Comparison of ENCODE assay signal across 31 cellular contexts in the genomic region with DNA sequence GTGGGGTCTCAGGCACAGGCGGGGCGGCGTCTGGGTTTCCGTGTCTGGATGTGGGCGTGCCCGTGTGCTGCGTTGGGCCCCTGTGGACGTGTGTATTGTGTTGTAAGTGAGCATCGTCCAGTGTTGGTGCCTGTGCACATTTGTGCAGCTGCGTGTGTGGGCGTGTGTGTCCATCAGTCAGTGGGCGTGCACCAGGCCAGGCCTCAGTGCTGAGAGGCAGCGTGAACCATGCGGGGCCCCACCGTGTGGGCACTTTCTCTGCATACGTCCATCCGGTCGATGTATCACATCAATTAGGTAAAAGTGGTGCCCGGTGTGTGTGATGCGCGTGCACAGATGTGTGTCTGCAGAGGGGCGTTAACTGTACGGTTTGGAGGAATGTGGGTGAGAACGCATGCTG. TPM values are rescaled to one million over a fixed set of nuclear protein-coding genes. Genes with fewer than 3 reads are reported as not detected.
"Had no signal": no experiment of that assay in that cellular context is flagged by ENCODE, and none has a peak within 500 bp of the region (broad histone marks: within the 10 kb centered on the region; RNA-seq: fewer than 3 reads in every experiment).

No MANE protein-coding gene starts in this region.

- ATAC-seq: esophagus mucosa; gastrocnemius medialis; heart left ventricle; left lobe of liver; naive thymus-derived CD8-positive, alpha-beta T cell; psoas muscle; right cardiac atrium; stimulated activated naive B cell treated with anti-CD40 and anti-IgM and Interleukin-4, amounts not matched to agents 10 μg/mL and 1 μg/mL and 100 μg/mL, for 72 hours had no signal

- H3K36me3 ChIP-seq: gastrocnemius medialis, ovary, thoracic aorta had no signal

- H3K4me2 ChIP-seq: hepatocyte had no signal

- H3K79me2 ChIP-seq: hepatocyte had no signal

- H3K9me3 Mint-ChIP-seq: nephron progenitor cell; stimulated activated naive B cell treated with anti-CD40 and anti-IgM and Interleukin-4, amounts not matched to agents 10 μg/mL and 1 μg/mL and 100 μg/mL, for 72 hours; stimulated activated naive CD8-positive, alpha-beta T cell treated with anti-CD3 and anti-CD28 coated beads, Interleukin-15, Interleukin-2, amounts not matched to agents 100 ng/mL and 50 ng/mL, for 24 hours had no signal

- H3K27ac Mint-ChIP-seq: nephron progenitor cell; stimulated activated naive B cell treated with anti-CD40 and anti-IgM and Interleukin-4, amounts not matched to agents 10 μg/mL and 1 μg/mL and 100 μg/mL, for 72 hours; stimulated activated naive CD8-positive, alpha-beta T cell treated with anti-CD3 and anti-CD28 coated beads, Interleukin-15, Interleukin-2, amounts not matched to agents 100 ng/mL and 50 ng/mL, for 24 hours had no signal

- H3K9me3 ChIP-seq: gastrocnemius medialis, heart left ventricle, ovary, psoas muscle, thoracic aorta, tibial nerve, upper lobe of left lung had no signal

- H3K4me3 ChIP-seq: dorsolateral prefrontal cortex, gastrocnemius medialis, heart left ventricle, hepatocyte, ovary, psoas muscle, skin epidermis, spleen, thoracic aorta, tibial nerve, upper lobe of left lung had no signal

- H3K4me3 Mint-ChIP-seq: naive thymus-derived CD8-positive, alpha-beta T cell; nephron progenitor cell; stimulated activated naive B cell treated with anti-CD40 and anti-IgM and Interleukin-4, amounts not matched to agents 10 μg/mL and 1 μg/mL and 100 μg/mL, for 72 hours; stimulated activated naive CD8-positive, alpha-beta T cell treated with anti-CD3 and anti-CD28 coated beads, Interleukin-15, Interleukin-2, amounts not matched to agents 100 ng/mL and 50 ng/mL, for 24 hours had no signal

- DNase-seq: dorsolateral prefrontal cortex; effector CD4-positive, alpha-beta T cell; foreskin fibroblast; gastrocnemius medialis; heart left ventricle; kidney; naive thymus-derived CD8-positive, alpha-beta T cell; nephron progenitor cell; occipital lobe; ovary; posterior cingulate gyrus; psoas muscle; spleen; stimulated activated CD4-positive, alpha-beta T cell treated with anti-CD3 and anti-CD28 coated beads, Interleukin-2, amount 100 ng/mL, for 48 hours; stimulated activated naive B cell treated with anti-CD40 and anti-IgM and Interleukin-4, amounts not matched to agents 10 μg/mL and 1 μg/mL and 100 μg/mL, for 72 hours had no signal

- H2AFZ ChIP-seq: hepatocyte had no signal

- FAIRE-seq: colon, kidney, urothelium cell line had no signal

- H3K27me3 Mint-ChIP-seq: naive thymus-derived CD8-positive, alpha-beta T cell; stimulated activated naive CD8-positive, alpha-beta T cell treated with anti-CD3 and anti-CD28 coated beads, Interleukin-15, Interleukin-2, amounts not matched to agents 100 ng/mL and 50 ng/mL, for 24 hours had no signal

- H3K27me3 ChIP-seq: dorsolateral prefrontal cortex, hepatocyte, ovary had no signal

- H3K27ac ChIP-seq: dorsolateral prefrontal cortex, epithelial cell of prostate, gastrocnemius medialis, heart left ventricle, hepatocyte, ovary, psoas muscle, skin epidermis, spleen, thoracic aorta, tibial nerve, upper lobe of left lung had no signal

RNA-seq across cellular contexts. Expression of a gene that starts 29.7 kb away (rescaled TPM):
- total RNA-seq: gastrocnemius medialis; glomerular endothelial cell; heart left ventricle; left lobe of liver; lung microvascular endothelial cell; mesenteric fat pad; naive thymus-derived CD8-positive, alpha-beta T cell; occipital lobe; psoas muscle; renal cortical epithelial cell; right cardiac atrium; spleen; tibial nerve had no signal
- polyA plus RNA-seq: heart left ventricle; naive thymus-derived CD8-positive, alpha-beta T cell; ovary; psoas muscle; right cardiac atrium; spleen had no signal

RNA-seq across cellular contexts. Expression of a gene that starts 44.6 kb away (rescaled TPM):
- total RNA-seq: naive thymus-derived CD8-positive, alpha-beta T cell had no signal
